In genomic region chr10:63161592-63161991, GRCh38 we compare ENCODE assay signal across 8 cellular contexts.
"Had no signal": no experiment of that assay in that cellular context is flagged by ENCODE, and none has a peak within 500 bp of the region (broad histone marks: within the 10 kb centered on the region; RNA-seq: fewer than 3 reads in every experiment).

No MANE protein-coding gene starts in this region.

- H3K27me3 Mint-ChIP-seq: activated CD4-positive, alpha-beta memory T cell treated with anti-CD3 and anti-CD28 coated beads, Interleukin-2, amount 10 ng/mL, durations not matched to agents 7 days and 5 days; activated CD4-positive, alpha-beta T cell treated with anti-CD3 and anti-CD28 coated beads for 36 hours had no signal

- H3K9me3 Mint-ChIP-seq: activated CD4-positive, alpha-beta memory T cell treated with anti-CD3 and anti-CD28 coated beads, Interleukin-2, amount 10 ng/mL, durations not matched to agents 7 days and 5 days had no signal

- H3K27ac Mint-ChIP-seq: activated CD4-positive, alpha-beta memory T cell treated with anti-CD3 and anti-CD28 coated beads, Interleukin-2, amount 10 ng/mL, durations not matched to agents 7 days and 5 days; activated CD4-positive, alpha-beta T cell treated with anti-CD3 and anti-CD28 coated beads for 36 hours had no signal

- H3K4me3 Mint-ChIP-seq: activated CD4-positive, alpha-beta memory T cell treated with anti-CD3 and anti-CD28 coated beads, Interleukin-2, amount 10 ng/mL, durations not matched to agents 7 days and 5 days; activated CD4-positive, alpha-beta T cell treated with anti-CD3 and anti-CD28 coated beads for 36 hours had no signal

- DNase-seq: activated CD4-positive, alpha-beta memory T cell treated with anti-CD3 and anti-CD28 coated beads, Interleukin-2, amount 10 ng/mL, durations not matched to agents 7 days and 5 days; activated CD4-positive, alpha-beta T cell treated with anti-CD3 and anti-CD28 coated beads for 36 hours; activated CD8-positive, alpha-beta memory T cell treated with anti-CD3 and anti-CD28 coated beads, Interleukin-2, amount 50 U/mL, for 48 hours; activated effector memory CD4-positive, alpha-beta T cell treated with Interleukin-2 at 50 U/mL for 16 hours; colonic mucosa; foreskin keratinocyte; head of caudate nucleus; tibial artery had no signal

- ATAC-seq: activated CD4-positive, alpha-beta T cell treated with anti-CD3 and anti-CD28 coated beads for 36 hours; foreskin keratinocyte had no signal
